ENCODE assay signal across 9 cellular contexts in genomic region chr5:138138949-138139775, GRCh38. TPM values are rescaled to one million over a fixed set of nuclear protein-coding genes. Genes with fewer than 3 reads are reported as not detected.
A peak's percentile ranks its signal among the peaks of the same experiment; 100 is the strongest.
DNase-seq lines count a peak whose midpoint lies in the region; ATAC-seq and TF ChIP-seq lines count a peak whose summit lies in the region.
"Had no signal": no experiment of that assay in that cellular context is flagged by ENCODE, and none has a peak within 500 bp of the region (broad histone marks: within the 10 kb centered on the region; RNA-seq: fewer than 3 reads in every experiment).

NME5 (minus strand) TSS chr5:138139428; CDS start chr5:138138780, 648 bp downstream.

- peak; percentile 47 for DNase-seq in RPMI7951 (ENCODE audit: low read depth)
- DNase-seq in fibroblast of peridontal ligament (ENCODE audit: extremely low read depth), result peak; percentile 68
- no peak for DNase-seq in vagina (ENCODE audit: extremely low spot score in 2 of 2)
- DNase-seq in A172 (ENCODE audit: low spot score), result no peak

- intact Hi-C loops in vagina (cut with DNase I), result no loop called here

- H3K27me3 ChIP-seq in BLaER1 (no peaks in the 10 kb centered on the region; the same call in 1 of the 2 replicates), mucosa of stomach (ENCODE audit: control insufficient read depth, insufficient read depth, low read length) (no peaks in the 10 kb centered on the region), vagina (no peaks in the 10 kb centered on the region)

- H3K4me1 ChIP-seq in BLaER1 (peaks cover 12% of the 10 kb centered on the region), mucosa of stomach (ENCODE audit: control insufficient read depth, insufficient read depth, low read length) (no peaks in the 10 kb centered on the region), vagina (peaks cover 7% of the 10 kb centered on the region)

- peak; percentile 63 for ATAC-seq in HG02798 (IDR thresholded peaks at IDR 0.05; ENCODE audit: poor library complexity, unreplicated experiment)
- no peak for ATAC-seq in HG03025 (IDR thresholded peaks at IDR 0.05; ENCODE audit: low FRiP score, unreplicated experiment)

- H3K9ac ChIP-seq in BLaER1 (no peak within 1 kb of the TSS), mucosa of stomach (ENCODE audit: low read length) (peak within 1 kb of the TSS; percentile 47)

- H3K36me3 ChIP-seq in BLaER1 (no peaks in the 10 kb centered on the region), mucosa of stomach (ENCODE audit: control insufficient read depth, insufficient read depth, low read length) (no peaks in the 10 kb centered on the region), vagina (no peaks in the 10 kb centered on the region)

- H3K4me2 ChIP-seq in BLaER1, result peak within 1 kb of the TSS; percentile 85

- TF ChIP-seq CTCF in vagina (IDR thresholded peaks at IDR 0.05), result no peak

- H3K4me3 ChIP-seq in BLaER1 (peak within 1 kb of the TSS; percentile 62), mucosa of stomach (ENCODE audit: low read length) (peak within 1 kb of the TSS; percentile 50), vagina (peak within 1 kb of the TSS; percentile 49 to 51)

- no peak within 1 kb of the TSS for H3K27ac ChIP-seq in BLaER1
- H3K27ac ChIP-seq in vagina, result no peak within 1 kb of the TSS
- H3K27ac ChIP-seq: epithelial cell of prostate had no signal

- H3K9me3 ChIP-seq in BLaER1 (no peaks in the 10 kb centered on the region), mucosa of stomach (ENCODE audit: control insufficient read depth, low read length) (no peaks in the 10 kb centered on the region), vagina (no peaks in the 10 kb centered on the region)

- no peak for TF ChIP-seq POLR2A in vagina (IDR thresholded peaks at IDR 0.05)

- H4K20me1 ChIP-seq in BLaER1, result no peaks in the 10 kb centered on the region

RNA-seq across cellular contexts. Expression of gene NME5, which starts in this region (rescaled TPM):
- 0.29 and 0.36 TPM in 2 replicates for total RNA-seq in RPMI7951 (2014; rRNA removed; shearing (Covaris generic))
- total RNA-seq in vagina, result not detected
- total RNA-seq in A172 (2014; rRNA removed; shearing (Covaris generic)), result 1.8 and 2.6 TPM in 2 replicates

Comparison
In these comparisons a context has a peak if more than half of its experiments do, and no peak if none do; other contexts are left out.
1. Peak in DNase-seq in RPMI7951; RNA of the gene not detected or under 1 TPM.